ENCODE assay signal across 6 cellular contexts in genomic region chr19:461664-462551, GRCh38. TPM values are rescaled to one million over a fixed set of nuclear protein-coding genes. Genes with fewer than 3 reads are reported as not detected.
DNase-seq lines count a peak whose midpoint lies in the region; ATAC-seq lines count a peak whose summit lies in the region.

No MANE protein-coding gene starts in this region.

- peak; percentile 70 for DNase-seq in NCI-H1105 (lab: John Stamatoyannopoulos, UW)
- DNase-seq in activated naive CD8-positive, alpha-beta T cell treated with anti-CD3 and anti-CD28 coated beads, Interleukin-2, amount 10 ng/mL, durations not matched to agents 7 days and 5 days, result no peak
- DNase-seq in mucosa of gallbladder (ENCODE audit: low spot score), result peak; percentile 84
- DNase-seq in activated CD4-positive, alpha-beta T cell treated with anti-CD3 and anti-CD28 coated beads, Interleukin-2, amount 50 U/mL, for 4 hours, result no peak

- H3K27me3 Mint-ChIP-seq in activated naive CD8-positive, alpha-beta T cell treated with anti-CD3 and anti-CD28 coated beads, Interleukin-2, amount 10 ng/mL, durations not matched to agents 7 days and 5 days, result peaks cover 22% of the 10 kb centered on the region

- no peak for ATAC-seq in activated naive CD8-positive, alpha-beta T cell treated with anti-CD3 and anti-CD28 coated beads, Interleukin-2, amount 10 ng/mL, durations not matched to agents 7 days and 5 days (ENCODE audit: low read depth)
- ATAC-seq in HG02884 (IDR thresholded peaks at IDR 0.05; ENCODE audit: unreplicated experiment) (no peak), GM19397 (IDR thresholded peaks at IDR 0.05; ENCODE audit: unreplicated experiment) (no peak)

- peaks cover 3% of the 10 kb centered on the region for H3K9me3 Mint-ChIP-seq in activated naive CD8-positive, alpha-beta T cell treated with anti-CD3 and anti-CD28 coated beads, Interleukin-2, amount 10 ng/mL, durations not matched to agents 7 days and 5 days

- H3K4me1 Mint-ChIP-seq in activated naive CD8-positive, alpha-beta T cell treated with anti-CD3 and anti-CD28 coated beads, Interleukin-2, amount 10 ng/mL, durations not matched to agents 7 days and 5 days, result no peaks in the 10 kb centered on the region

- H3K27ac Mint-ChIP-seq in activated naive CD8-positive, alpha-beta T cell treated with anti-CD3 and anti-CD28 coated beads, Interleukin-2, amount 10 ng/mL, durations not matched to agents 7 days and 5 days, result no peak overlapping the region

- H3K4me3 Mint-ChIP-seq in activated naive CD8-positive, alpha-beta T cell treated with anti-CD3 and anti-CD28 coated beads, Interleukin-2, amount 10 ng/mL, durations not matched to agents 7 days and 5 days, result peak overlapping the region; percentile 40

- H3K36me3 Mint-ChIP-seq in activated naive CD8-positive, alpha-beta T cell treated with anti-CD3 and anti-CD28 coated beads, Interleukin-2, amount 10 ng/mL, durations not matched to agents 7 days and 5 days, result no peaks in the 10 kb centered on the region

- POLR2A ChIA-PET in activated naive CD8-positive, alpha-beta T cell treated with anti-CD3 and anti-CD28 coated beads, Interleukin-2, amount 10 ng/mL, durations not matched to agents 7 days and 5 days (lab: Charles Lee), result no interaction called here

RNA-seq across cellular contexts. Expression of gene SHC2, which starts 1.1 kb away (rescaled TPM):
- total RNA-seq in activated naive CD8-positive, alpha-beta T cell treated with anti-CD3 and anti-CD28 coated beads, Interleukin-2, amount 10 ng/mL, durations not matched to agents 7 days and 5 days, result under 1 TPM; 0.40 to 0.53 TPM
- total RNA-seq in mucosa of gallbladder, result 139 TPM

RNA-seq across cellular contexts. Expression of gene MADCAM1, which starts 34.4 kb away (rescaled TPM):
- total RNA-seq in activated naive CD8-positive, alpha-beta T cell treated with anti-CD3 and anti-CD28 coated beads, Interleukin-2, amount 10 ng/mL, durations not matched to agents 7 days and 5 days, result 1 to 10 TPM in 1 of 2 experiments, under 1 TPM in 1; 0.44 to 1.0 TPM
- 5.8 TPM for total RNA-seq in mucosa of gallbladder

RNA-seq across cellular contexts. Expression of gene TPGS1, which starts 45.4 kb away (rescaled TPM):
- 10 to 100 TPM; 27.0 to 27.2 TPM for total RNA-seq in activated naive CD8-positive, alpha-beta T cell treated with anti-CD3 and anti-CD28 coated beads, Interleukin-2, amount 10 ng/mL, durations not matched to agents 7 days and 5 days
- total RNA-seq in mucosa of gallbladder, result 33.8 TPM

RNA-seq across cellular contexts. Expression of gene C2CD4C, which starts 53.0 kb away (rescaled TPM):
- not detected for total RNA-seq in activated naive CD8-positive, alpha-beta T cell treated with anti-CD3 and anti-CD28 coated beads, Interleukin-2, amount 10 ng/mL, durations not matched to agents 7 days and 5 days
- total RNA-seq in mucosa of gallbladder, result 172 TPM

Comparison
In these comparisons a context has a peak if more than half of its experiments do, and no peak if none do; other contexts are left out.
1. DNase-seq: peak in NCI-H1105 (single experiment) and mucosa of gallbladder (single experiment); none in activated naive CD8-positive, alpha-beta T cell treated with anti-CD3 and anti-CD28 coated beads, Interleukin-2, amount 10 ng/mL, durations not matched to agents 7 days and 5 days (single experiment) and activated CD4-positive, alpha-beta T cell treated with anti-CD3 and anti-CD28 coated beads, Interleukin-2, amount 50 U/mL, for 4 hours (0 of 2).
2. RNA of gene SHC2, which starts 1.1 kb away (total RNA-seq): 139 TPM in mucosa of gallbladder (single experiment); 0.40 to 0.53 TPM in activated naive CD8-positive, alpha-beta T cell treated with anti-CD3 and anti-CD28 coated beads, Interleukin-2, amount 10 ng/mL, durations not matched to agents 7 days and 5 days; every median in the first group is over 10 times any median in the second.